In the genomic region with DNA sequence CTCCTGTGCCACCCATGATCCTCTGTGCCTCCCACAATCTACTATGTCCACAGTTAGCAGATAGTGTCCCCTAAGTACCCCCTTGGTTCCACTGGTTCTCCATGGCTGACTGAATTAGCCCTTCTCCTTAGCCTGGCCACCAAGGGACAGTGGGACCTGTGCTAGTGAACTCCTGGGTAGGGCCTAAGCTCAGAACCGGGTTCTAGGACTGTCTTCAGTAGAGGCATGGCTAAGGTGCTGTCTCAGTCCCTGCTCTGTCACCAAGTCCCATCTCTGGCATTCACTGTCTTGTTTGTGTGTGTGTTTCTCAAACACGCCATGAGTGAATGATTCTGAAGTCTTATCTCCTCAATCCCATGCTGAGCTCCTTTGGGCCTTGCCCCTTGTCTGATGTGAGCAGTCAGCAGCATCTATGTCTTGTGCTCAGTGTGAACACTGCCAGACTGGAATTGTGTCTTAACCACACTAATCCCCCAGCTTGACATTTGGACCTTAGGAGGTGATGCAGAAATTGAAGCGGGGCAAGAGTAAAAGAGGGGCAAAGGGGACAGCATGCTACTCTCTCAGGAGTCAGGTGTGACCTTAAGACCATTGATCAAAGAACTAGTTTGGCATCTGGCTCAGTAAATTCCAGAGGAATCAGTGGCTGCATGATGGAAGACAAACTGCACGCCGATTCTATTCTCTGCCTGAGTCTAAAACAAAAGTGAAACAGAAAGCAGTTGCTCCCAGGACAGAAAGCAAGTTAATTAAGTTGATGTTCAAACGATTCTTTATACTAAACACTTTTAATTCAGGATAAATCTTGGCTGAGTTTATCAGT, we compare ENCODE assay signal across 9 cellular contexts.
A peak's percentile ranks its signal among the peaks of the same experiment; 100 is the strongest.
DNase-seq lines count a peak whose midpoint lies in the region; ATAC-seq and TF ChIP-seq lines count a peak whose summit lies in the region.
"Had no signal": no experiment of that assay in that cellular context is flagged by ENCODE, and none has a peak within 500 bp of the region (broad histone marks: within the 10 kb centered on the region; RNA-seq: fewer than 3 reads in every experiment).

No MANE protein-coding gene starts in this region.

- H3K27ac ChIP-seq in OCI-LY7 (ENCODE audit: low read depth, low read length, poor library complexity, severe bottlenecking) (no peak overlapping the region), esophagus muscularis mucosa (replicated peaks in 1 of 4) (peak overlapping the region in 1 of 4 donors; percentile 13), gastrocnemius medialis (no peak overlapping the region), Karpas-422 (ENCODE audit: low read length) (no peak overlapping the region)

- TF ChIP-seq CTCF in OCI-LY7 (conservative IDR thresholded peaks at IDR 0.05; ENCODE audit: low read length) (no peak), esophagus muscularis mucosa (IDR thresholded peaks at IDR 0.05) (no peak), gastrocnemius medialis (IDR thresholded peaks at IDR 0.05 in 4 of 5, conservative IDR thresholded peaks at IDR 0.05 in 1 of 5) (no peak)

- no peaks in the 10 kb centered on the region for H4K20me1 ChIP-seq in OCI-LY7 (ENCODE audit: insufficient read depth, low read length)
- no peaks in the 10 kb centered on the region for H4K20me1 ChIP-seq in Karpas-422 (ENCODE audit: insufficient read depth, low read depth, low read length)

- H3K4me2 ChIP-seq in OCI-LY7 (ENCODE audit: low read length) (peak overlapping the region; percentile 19; the same call in 1 of the 2 replicates), Karpas-422 (ENCODE audit: low read depth, low read length, poor library complexity, severe bottlenecking) (no peak overlapping the region)

- H3K9me3 ChIP-seq in OCI-LY7 (ENCODE audit: low read length): no peaks in the 10 kb centered on the region
- H3K9me3 ChIP-seq in esophagus muscularis mucosa: no peaks in the 10 kb centered on the region
- H3K9me3 ChIP-seq in gastrocnemius medialis: no peaks in the 10 kb centered on the region
- no peaks in the 10 kb centered on the region for H3K9me3 ChIP-seq in Karpas-422 (ENCODE audit: low read length)

- in situ Hi-C loops in gastrocnemius medialis (cut with MboI; ENCODE audit: low sequenced_read_pairs in 4 of 4): no loop called here

- no peak for TF ChIP-seq POLR2A in esophagus muscularis mucosa (IDR thresholded peaks at IDR 0.05; ENCODE audit: low read depth)
- TF ChIP-seq POLR2A in gastrocnemius medialis (IDR thresholded peaks at IDR 0.05): no peak

- intact Hi-C loops in OCI-LY7 (cut with micrococcal nuclease; ENCODE audit: unreplicated experiment) (no loop called here), esophagus muscularis mucosa (cut with DNase I) (no loop called here), gastrocnemius medialis (cut with DNase I; ENCODE audit: low total_unique reads) (no loop called here)

- ATAC-seq in gastrocnemius medialis: peak in 1 of 2 donors; percentile 41
- no peak for ATAC-seq in HG03469 (IDR thresholded peaks at IDR 0.05; ENCODE audit: unreplicated experiment)

- H3K4me1 ChIP-seq in OCI-LY7 (ENCODE audit: insufficient read depth, low read length, poor library complexity, severe bottlenecking) (no peaks in the 10 kb centered on the region), esophagus muscularis mucosa (peaks cover 4 to 15% (median 12%) of the 10 kb centered on the region in 4 donors), gastrocnemius medialis (peaks cover 2 to 6% of the 10 kb centered on the region in 2 donors), Karpas-422 (ENCODE audit: low read length) (no peaks in the 10 kb centered on the region)

- 34% methylated on average over 6 of the region's 6 CpGs for WGBS in esophagus muscularis mucosa

- TF ChIP-seq EP300 in esophagus muscularis mucosa (IDR thresholded peaks at IDR 0.05): no peak

- H3K36me3 ChIP-seq in OCI-LY7 (ENCODE audit: insufficient read depth, low read length): no peaks in the 10 kb centered on the region
- no peaks in the 10 kb centered on the region for H3K36me3 ChIP-seq in esophagus muscularis mucosa
- no peaks in the 10 kb centered on the region for H3K36me3 ChIP-seq in gastrocnemius medialis
- no peaks in the 10 kb centered on the region for H3K36me3 ChIP-seq in Karpas-422 (ENCODE audit: insufficient read depth, low read length)

- no TSS peak for BruUV-seq in OCI-LY7 (replicated peaks; lab: Mats Ljungman, UMichigan)

- no peak overlapping the region for H3K9ac ChIP-seq in Karpas-422 (ENCODE audit: low read length)

- H2AFZ ChIP-seq in OCI-LY7 (ENCODE audit: low read length) (peak overlapping the region; percentile 31; the same call in 1 of the 2 replicates), Karpas-422 (ENCODE audit: low read length) (no peak overlapping the region)

- CTCF ChIA-PET in OCI-LY7 (lab: Charles Lee; ENCODE audit: unreplicated experiment): no interaction called here

- H3K9me2 ChIP-seq in OCI-LY7 (ENCODE audit: insufficient read depth, low read length) (no peaks in the 10 kb centered on the region), Karpas-422 (replicated peaks; ENCODE audit: insufficient read depth, low read length) (no peaks in the 10 kb centered on the region)

- POLR2A ChIA-PET in OCI-LY7 (lab: Charles Lee): interaction anchor here (0.6 kb wide), 2 partner anchors 41 to 836 kb away, joined by 3 to 10 read pairs; no protein-coding TSS in a partner anchor

- peak; percentile 22 for DNase-seq in EL
- DNase-seq in OCI-LY7 (ENCODE audit: low spot score): peak; percentile 0
- no peak for DNase-seq in esophagus muscularis mucosa (ENCODE audit: extremely low spot score)
- DNase-seq in gastrocnemius medialis: no peak
- DNase-seq in Karpas-422: no peak
- no peak for DNase-seq in COLO829 (ENCODE audit: low spot score)
- no peak for DNase-seq in DMS 273 (lab: John Stamatoyannopoulos, UW; ENCODE audit: unreplicated experiment)
- DNase-seq: NCI-H146 had no signal

- H3K4me3 ChIP-seq in OCI-LY7 (ENCODE audit: low read depth, low read length, poor library complexity, severe bottlenecking): peak overlapping the region; percentile 12
- peak overlapping the region; percentile 33 to 54 (median 39) for H3K4me3 ChIP-seq in esophagus muscularis mucosa
- peak overlapping the region; percentile 0 to 46 (median 28) for H3K4me3 ChIP-seq in gastrocnemius medialis
- H3K4me3 ChIP-seq in Karpas-422 (ENCODE audit: low read length): no peak overlapping the region

- H3K79me2 ChIP-seq in OCI-LY7 (ENCODE audit: insufficient read depth, low read depth, low read length): no peaks in the 10 kb centered on the region
- H3K79me2 ChIP-seq in Karpas-422 (ENCODE audit: low read length): no peaks in the 10 kb centered on the region

- H3K27me3 ChIP-seq in esophagus muscularis mucosa: no peaks in the 10 kb centered on the region
- no peaks in the 10 kb centered on the region for H3K27me3 ChIP-seq in gastrocnemius medialis
- no peaks in the 10 kb centered on the region for H3K27me3 ChIP-seq in Karpas-422 (ENCODE audit: low read length)

Comparison
In these comparisons a context has a peak if more than half of its experiments do, and no peak if none do; other contexts are left out.
1. DNase-seq: peak in EL (single experiment) and OCI-LY7 (single experiment); none in esophagus muscularis mucosa (single experiment), gastrocnemius medialis (0 of 2), Karpas-422 (single experiment), COLO829 (single experiment) and DMS 273 (single experiment).